Comparison of ENCODE assay signal across 1 cellular context in genomic region chr12:118013283-118013682, GRCh38.
TF ChIP-seq lines count a peak whose summit lies in the region.

No MANE protein-coding gene starts in this region.

TF ChIP-seq in K562, 482 proteins besides CTCF, POLR2A, EP300 and RAD21 (continued from another document):
- TF ChIP-seq, protein P1, sequence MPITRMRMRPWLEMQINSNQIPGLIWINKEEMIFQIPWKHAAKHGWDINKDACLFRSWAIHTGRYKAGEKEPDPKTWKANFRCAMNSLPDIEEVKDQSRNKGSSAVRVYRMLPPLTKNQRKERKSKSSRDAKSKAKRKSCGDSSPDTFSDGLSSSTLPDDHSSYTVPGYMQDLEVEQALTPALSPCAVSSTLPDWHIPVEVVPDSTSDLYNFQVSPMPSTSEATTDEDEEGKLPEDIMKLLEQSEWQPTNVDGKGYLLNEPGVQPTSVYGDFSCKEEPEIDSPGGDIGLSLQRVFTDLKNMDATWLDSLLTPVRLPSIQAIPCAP (CRISPR knock-in tag; IDR thresholded peaks at IDR 0.05; ENCODE audit: borderline replicate concordance): no peak
- TF ChIP-seq, protein P2, sequence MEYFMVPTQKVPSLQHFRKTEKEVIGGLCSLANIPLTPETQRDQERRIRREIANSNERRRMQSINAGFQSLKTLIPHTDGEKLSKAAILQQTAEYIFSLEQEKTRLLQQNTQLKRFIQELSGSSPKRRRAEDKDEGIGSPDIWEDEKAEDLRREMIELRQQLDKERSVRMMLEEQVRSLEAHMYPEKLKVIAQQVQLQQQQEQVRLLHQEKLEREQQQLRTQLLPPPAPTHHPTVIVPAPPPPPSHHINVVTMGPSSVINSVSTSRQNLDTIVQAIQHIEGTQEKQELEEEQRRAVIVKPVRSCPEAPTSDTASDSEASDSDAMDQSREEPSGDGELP (CRISPR knock-in tag; IDR thresholded peaks at IDR 0.05; ENCODE audit: borderline replicate concordance): no peak
- no peak for TF ChIP-seq PHB (CRISPR knock-in tag; IDR thresholded peaks at IDR 0.05)
- no peak for TF ChIP-seq ZC3H11A (IDR thresholded peaks at IDR 0.05; ENCODE audit: low read depth, low read length)
- peak; percentile 71; the same call in 1 of the 2 replicates for TF ChIP-seq NFE2 (IDR thresholded peaks at IDR 0.05; ENCODE audit: low read depth)
- 0 out of 2 replicates have a peak, but pooled peaks have one; percentile 29 for TF ChIP-seq BCOR (IDR thresholded peaks at IDR 0.05)
- TF ChIP-seq ZNF384 (IDR thresholded peaks at IDR 0.05; ENCODE audit: low read depth, low read length): no peak
- TF ChIP-seq SMARCA4 (IDR thresholded peaks at IDR 0.05): peak; percentile 70
- TF ChIP-seq, protein P3, sequence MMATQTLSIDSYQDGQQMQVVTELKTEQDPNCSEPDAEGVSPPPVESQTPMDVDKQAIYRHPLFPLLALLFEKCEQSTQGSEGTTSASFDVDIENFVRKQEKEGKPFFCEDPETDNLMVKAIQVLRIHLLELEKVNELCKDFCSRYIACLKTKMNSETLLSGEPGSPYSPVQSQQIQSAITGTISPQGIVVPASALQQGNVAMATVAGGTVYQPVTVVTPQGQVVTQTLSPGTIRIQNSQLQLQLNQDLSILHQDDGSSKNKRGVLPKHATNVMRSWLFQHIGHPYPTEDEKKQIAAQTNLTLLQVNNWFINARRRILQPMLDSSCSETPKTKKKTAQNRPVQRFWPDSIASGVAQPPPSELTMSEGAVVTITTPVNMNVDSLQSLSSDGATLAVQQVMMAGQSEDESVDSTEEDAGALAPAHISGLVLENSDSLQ (IDR thresholded peaks at IDR 0.05): no peak
- no peak for TF ChIP-seq EP400 (IDR thresholded peaks at IDR 0.05)
- no peak for TF ChIP-seq ZNF175 (CRISPR knock-in tag; IDR thresholded peaks at IDR 0.05; ENCODE audit: low read depth)
- no peak for TF ChIP-seq ZNF583 (CRISPR knock-in tag; IDR thresholded peaks at IDR 0.05)
- TF ChIP-seq HBP1 (CRISPR knock-in tag; IDR thresholded peaks at IDR 0.05): no peak
- no peak for TF ChIP-seq JUNB (CRISPR knock-in tag; conservative IDR thresholded peaks at IDR 0.05)
- TF ChIP-seq DPF2 (IDR thresholded peaks at IDR 0.05): peak; percentile 73; the same call in 1 of the 2 replicates
- peak; percentile 73 for TF ChIP-seq C11orf30 (IDR thresholded peaks at IDR 0.05; ENCODE audit: low read depth)
- TF ChIP-seq NCOR1 (IDR thresholded peaks at IDR 0.05): peak; percentile 69
- TF ChIP-seq FOXK1 (CRISPR knock-in tag; IDR thresholded peaks at IDR 0.05; ENCODE audit: borderline replicate concordance): no peak
- TF ChIP-seq, protein P4, sequence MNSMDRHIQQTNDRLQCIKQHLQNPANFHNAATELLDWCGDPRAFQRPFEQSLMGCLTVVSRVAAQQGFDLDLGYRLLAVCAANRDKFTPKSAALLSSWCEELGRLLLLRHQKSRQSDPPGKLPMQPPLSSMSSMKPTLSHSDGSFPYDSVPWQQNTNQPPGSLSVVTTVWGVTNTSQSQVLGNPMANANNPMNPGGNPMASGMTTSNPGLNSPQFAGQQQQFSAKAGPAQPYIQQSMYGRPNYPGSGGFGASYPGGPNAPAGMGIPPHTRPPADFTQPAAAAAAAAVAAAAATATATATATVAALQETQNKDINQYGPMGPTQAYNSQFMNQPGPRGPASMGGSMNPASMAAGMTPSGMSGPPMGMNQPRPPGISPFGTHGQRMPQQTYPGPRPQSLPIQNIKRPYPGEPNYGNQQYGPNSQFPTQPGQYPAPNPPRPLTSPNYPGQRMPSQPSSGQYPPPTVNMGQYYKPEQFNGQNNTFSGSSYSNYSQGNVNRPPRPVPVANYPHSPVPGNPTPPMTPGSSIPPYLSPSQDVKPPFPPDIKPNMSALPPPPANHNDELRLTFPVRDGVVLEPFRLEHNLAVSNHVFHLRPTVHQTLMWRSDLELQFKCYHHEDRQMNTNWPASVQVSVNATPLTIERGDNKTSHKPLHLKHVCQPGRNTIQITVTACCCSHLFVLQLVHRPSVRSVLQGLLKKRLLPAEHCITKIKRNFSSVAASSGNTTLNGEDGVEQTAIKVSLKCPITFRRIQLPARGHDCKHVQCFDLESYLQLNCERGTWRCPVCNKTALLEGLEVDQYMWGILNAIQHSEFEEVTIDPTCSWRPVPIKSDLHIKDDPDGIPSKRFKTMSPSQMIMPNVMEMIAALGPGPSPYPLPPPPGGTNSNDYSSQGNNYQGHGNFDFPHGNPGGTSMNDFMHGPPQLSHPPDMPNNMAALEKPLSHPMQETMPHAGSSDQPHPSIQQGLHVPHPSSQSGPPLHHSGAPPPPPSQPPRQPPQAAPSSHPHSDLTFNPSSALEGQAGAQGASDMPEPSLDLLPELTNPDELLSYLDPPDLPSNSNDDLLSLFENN (IDR thresholded peaks at IDR 0.05; ENCODE audit: low read depth in 2 of 2, low read length in 2 of 2): no peak
- TF ChIP-seq, protein P5, sequence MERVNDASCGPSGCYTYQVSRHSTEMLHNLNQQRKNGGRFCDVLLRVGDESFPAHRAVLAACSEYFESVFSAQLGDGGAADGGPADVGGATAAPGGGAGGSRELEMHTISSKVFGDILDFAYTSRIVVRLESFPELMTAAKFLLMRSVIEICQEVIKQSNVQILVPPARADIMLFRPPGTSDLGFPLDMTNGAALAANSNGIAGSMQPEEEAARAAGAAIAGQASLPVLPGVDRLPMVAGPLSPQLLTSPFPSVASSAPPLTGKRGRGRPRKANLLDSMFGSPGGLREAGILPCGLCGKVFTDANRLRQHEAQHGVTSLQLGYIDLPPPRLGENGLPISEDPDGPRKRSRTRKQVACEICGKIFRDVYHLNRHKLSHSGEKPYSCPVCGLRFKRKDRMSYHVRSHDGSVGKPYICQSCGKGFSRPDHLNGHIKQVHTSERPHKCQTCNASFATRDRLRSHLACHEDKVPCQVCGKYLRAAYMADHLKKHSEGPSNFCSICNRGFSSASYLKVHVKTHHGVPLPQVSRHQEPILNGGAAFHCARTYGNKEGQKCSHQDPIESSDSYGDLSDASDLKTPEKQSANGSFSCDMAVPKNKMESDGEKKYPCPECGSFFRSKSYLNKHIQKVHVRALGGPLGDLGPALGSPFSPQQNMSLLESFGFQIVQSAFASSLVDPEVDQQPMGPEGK (CRISPR knock-in tag; IDR thresholded peaks at IDR 0.05; ENCODE audit: borderline replicate concordance): no peak
- no peak for TF ChIP-seq ZBED1 (IDR thresholded peaks at IDR 0.05)
- peak; percentile 26; the same call in 1 of the 2 replicates for TF ChIP-seq GATA2 (CRISPR knock-in tag; IDR thresholded peaks at IDR 0.05)
- TF ChIP-seq, protein P6, sequence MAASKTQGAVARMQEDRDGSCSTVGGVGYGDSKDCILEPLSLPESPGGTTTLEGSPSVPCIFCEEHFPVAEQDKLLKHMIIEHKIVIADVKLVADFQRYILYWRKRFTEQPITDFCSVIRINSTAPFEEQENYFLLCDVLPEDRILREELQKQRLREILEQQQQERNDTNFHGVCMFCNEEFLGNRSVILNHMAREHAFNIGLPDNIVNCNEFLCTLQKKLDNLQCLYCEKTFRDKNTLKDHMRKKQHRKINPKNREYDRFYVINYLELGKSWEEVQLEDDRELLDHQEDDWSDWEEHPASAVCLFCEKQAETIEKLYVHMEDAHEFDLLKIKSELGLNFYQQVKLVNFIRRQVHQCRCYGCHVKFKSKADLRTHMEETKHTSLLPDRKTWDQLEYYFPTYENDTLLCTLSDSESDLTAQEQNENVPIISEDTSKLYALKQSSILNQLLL (CRISPR knock-in tag; IDR thresholded peaks at IDR 0.05; ENCODE audit: borderline replicate concordance): no peak
- no peak for TF ChIP-seq ZNF449 (CRISPR knock-in tag; IDR thresholded peaks at IDR 0.05)
- TF ChIP-seq KDM4B (IDR thresholded peaks at IDR 0.05; ENCODE audit: borderline replicate concordance in 2 of 2, low read depth in 1 of 2): no peak
- TF ChIP-seq SMC3 (conservative IDR thresholded peaks at IDR 0.05; ENCODE audit: insufficient read depth, low read depth, low read length): no peak
- TF ChIP-seq NR2F6 (CRISPR knock-in tag; IDR thresholded peaks at IDR 0.05): no peak
- TF ChIP-seq ATF3 (IDR thresholded peaks at IDR 0.05): no peak
- no peak for TF ChIP-seq ATF3 (CRISPR knock-in tag; conservative IDR thresholded peaks at IDR 0.05)
- no peak for TF ChIP-seq ZKSCAN8 (CRISPR knock-in tag; IDR thresholded peaks at IDR 0.05)
- peak; percentile 79 for TF ChIP-seq TAL1 (IDR thresholded peaks at IDR 0.05)
- no peak for TF ChIP-seq ZSCAN29 (IDR thresholded peaks at IDR 0.05)
- TF ChIP-seq SRF (CRISPR knock-in tag; IDR thresholded peaks at IDR 0.05): no peak
- TF ChIP-seq ZNF717 (CRISPR knock-in tag; IDR thresholded peaks at IDR 0.05): no peak
- TF ChIP-seq NFRKB (IDR thresholded peaks at IDR 0.05; ENCODE audit: low read depth): no peak
- TF ChIP-seq, protein P7, sequence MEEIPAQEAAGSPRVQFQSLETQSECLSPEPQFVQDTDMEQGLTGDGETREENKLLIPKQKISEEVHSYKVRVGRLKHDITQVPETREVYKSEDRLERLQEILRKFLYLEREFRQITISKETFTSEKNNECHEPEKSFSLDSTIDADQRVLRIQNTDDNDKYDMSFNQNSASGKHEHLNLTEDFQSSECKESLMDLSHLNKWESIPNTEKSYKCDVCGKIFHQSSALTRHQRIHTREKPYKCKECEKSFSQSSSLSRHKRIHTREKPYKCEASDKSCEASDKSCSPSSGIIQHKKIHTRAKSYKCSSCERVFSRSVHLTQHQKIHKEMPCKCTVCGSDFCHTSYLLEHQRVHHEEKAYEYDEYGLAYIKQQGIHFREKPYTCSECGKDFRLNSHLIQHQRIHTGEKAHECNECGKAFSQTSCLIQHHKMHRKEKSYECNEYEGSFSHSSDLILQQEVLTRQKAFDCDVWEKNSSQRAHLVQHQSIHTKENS (CRISPR knock-in tag; IDR thresholded peaks at IDR 0.05): no peak
- peak; percentile 84 for TF ChIP-seq ZNF24 (IDR thresholded peaks at IDR 0.05)
- TF ChIP-seq MAFF (IDR thresholded peaks at IDR 0.05; ENCODE audit: low read length): peak; percentile 71
- no peak for TF ChIP-seq PHTF2 (CRISPR knock-in tag; IDR thresholded peaks at IDR 0.05)
- TF ChIP-seq, protein P8, sequence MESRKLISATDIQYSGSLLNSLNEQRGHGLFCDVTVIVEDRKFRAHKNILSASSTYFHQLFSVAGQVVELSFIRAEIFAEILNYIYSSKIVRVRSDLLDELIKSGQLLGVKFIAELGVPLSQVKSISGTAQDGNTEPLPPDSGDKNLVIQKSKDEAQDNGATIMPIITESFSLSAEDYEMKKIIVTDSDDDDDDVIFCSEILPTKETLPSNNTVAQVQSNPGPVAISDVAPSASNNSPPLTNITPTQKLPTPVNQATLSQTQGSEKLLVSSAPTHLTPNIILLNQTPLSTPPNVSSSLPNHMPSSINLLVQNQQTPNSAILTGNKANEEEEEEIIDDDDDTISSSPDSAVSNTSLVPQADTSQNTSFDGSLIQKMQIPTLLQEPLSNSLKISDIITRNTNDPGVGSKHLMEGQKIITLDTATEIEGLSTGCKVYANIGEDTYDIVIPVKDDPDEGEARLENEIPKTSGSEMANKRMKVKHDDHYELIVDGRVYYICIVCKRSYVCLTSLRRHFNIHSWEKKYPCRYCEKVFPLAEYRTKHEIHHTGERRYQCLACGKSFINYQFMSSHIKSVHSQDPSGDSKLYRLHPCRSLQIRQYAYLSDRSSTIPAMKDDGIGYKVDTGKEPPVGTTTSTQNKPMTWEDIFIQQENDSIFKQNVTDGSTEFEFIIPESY (CRISPR knock-in tag; IDR thresholded peaks at IDR 0.05): no peak
- peak; percentile 88 for TF ChIP-seq MAFG (tag; conservative IDR thresholded peaks at IDR 0.05)
- TF ChIP-seq ETS1 (conservative IDR thresholded peaks at IDR 0.05; ENCODE audit: control insufficient read depth, low read depth, low read length): no peak
- peak; percentile 63; the same call in 1 of the 2 replicates for TF ChIP-seq MTA2 (IDR thresholded peaks at IDR 0.05; ENCODE audit: low read depth)
- TF ChIP-seq ZNF778 (CRISPR knock-in tag; IDR thresholded peaks at IDR 0.05): no peak
- peak; percentile 42; the same call in 1 of the 2 replicates for TF ChIP-seq HDAC2 (IDR thresholded peaks at IDR 0.05)
- no peak for TF ChIP-seq PHB2 (IDR thresholded peaks at IDR 0.05; ENCODE audit: low read depth)
- TF ChIP-seq HNRNPLL (IDR thresholded peaks at IDR 0.05; ENCODE audit: low read depth, low read length, poor library complexity, severe bottlenecking): no peak
